ENCODE assay signal across 1 cellular context in genomic region chr6:33313709-33314514, GRCh38.
TF ChIP-seq lines count a peak whose summit lies in the region.

TSS of gene TAPBP (minus strand) at chr6:33314078. CDS start at chr6:33314041, 37 bp downstream.

TF ChIP-seq in WTC11, 78 proteins besides CTCF, POLR2A, EP300 and RAD21 (continued from another document):
- TF ChIP-seq ARID4B (CRISPR knock-in tag; IDR thresholded peaks at IDR 0.05; ENCODE audit: borderline replicate concordance), result 0 out of 2 replicates have a peak, but pooled peaks have one; percentile 23
- TF ChIP-seq ZNF423 (CRISPR knock-in tag; IDR thresholded peaks at IDR 0.05), result no peak
- TF ChIP-seq ZNF512 (CRISPR knock-in tag; IDR thresholded peaks at IDR 0.05; ENCODE audit: borderline replicate concordance), result no peak
- 0 out of 2 replicates have a peak, but pooled peaks have one; percentile 33 for TF ChIP-seq NFATC4 (CRISPR knock-in tag; IDR thresholded peaks at IDR 0.05)
- TF ChIP-seq USF1 (CRISPR knock-in tag; IDR thresholded peaks at IDR 0.05), result peak; percentile 45; the same call in 1 of the 2 replicates
